11 cellular contexts compared by ENCODE assay signal in the genomic region with DNA sequence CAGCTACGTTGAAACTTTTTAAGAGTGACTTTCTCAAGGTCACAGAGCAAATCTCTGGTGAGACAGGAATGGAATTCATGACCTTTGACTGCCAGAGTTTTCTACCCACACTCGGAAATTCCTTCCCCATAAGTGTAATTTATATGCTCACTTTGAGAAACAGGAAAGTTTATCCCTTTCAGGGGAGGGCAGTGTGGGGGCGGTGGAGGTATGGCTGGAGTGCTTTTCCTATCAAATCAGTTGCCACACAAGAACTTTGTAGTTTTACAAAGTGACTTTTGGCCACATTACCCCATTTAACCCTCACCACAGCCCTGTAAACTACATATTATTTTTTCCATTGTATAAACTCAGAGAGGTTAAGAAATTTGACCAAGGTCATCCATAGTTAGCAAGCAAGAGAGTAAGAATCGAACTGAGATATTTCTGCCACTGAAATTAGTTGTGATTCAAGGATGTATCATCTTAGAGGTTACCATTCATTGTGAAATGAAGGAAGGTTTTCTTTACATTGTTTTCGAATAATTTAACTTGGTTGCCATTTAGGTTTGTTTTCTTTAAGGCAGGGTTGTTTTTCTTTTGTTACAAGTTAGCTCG. TPM values are rescaled to one million over a fixed set of nuclear protein-coding genes. Genes with fewer than 3 reads are reported as not detected.
DNase-seq lines count a peak whose midpoint lies in the region; ATAC-seq, FAIRE-seq and TF ChIP-seq lines count a peak whose summit lies in the region.
"Had no signal": no experiment of that assay in that cellular context is flagged by ENCODE, and none has a peak within 500 bp of the region (broad histone marks: within the 10 kb centered on the region; RNA-seq: fewer than 3 reads in every experiment).

No MANE protein-coding gene starts in this region.

- no peaks in the 10 kb centered on the region for H3K9me1 ChIP-seq in endothelial cell of umbilical vein (replicated peaks; ENCODE audit: control insufficient read depth, extremely low read depth, insufficient read depth, low read length)

- FAIRE-seq in endothelial cell of umbilical vein (lab: Jason Lieb, UNC) = peak; percentile 68

- H3K4me2 ChIP-seq in endothelial cell of umbilical vein (ENCODE audit: insufficient read depth, low read length) = peak overlapping the region; percentile 56
- H3K4me2 ChIP-seq in smooth muscle cell = peak overlapping the region; percentile 28

- POLR2A ChIA-PET in endothelial cell of umbilical vein (lab: Charles Lee) = no interaction called here

- no peak for TF ChIP-seq POLR2A in endothelial cell of umbilical vein (IDR thresholded peaks at IDR 0.05; ENCODE audit: low read depth, low read length)

- no peak for TF ChIP-seq CTCF in endothelial cell of umbilical vein (IDR thresholded peaks at IDR 0.05; ENCODE audit: extremely low read depth in 1 of 2, insufficient read depth in 1 of 2, low read depth in 1 of 2, low read length in 2 of 2)
- TF ChIP-seq CTCF in smooth muscle cell (IDR thresholded peaks at IDR 0.05; ENCODE audit: borderline replicate concordance, insufficient read depth, poor library complexity, severe bottlenecking) = no peak

- H3K27me3 ChIP-seq in endothelial cell of umbilical vein (ENCODE audit: control insufficient read depth in 2 of 2, insufficient read depth in 2 of 2, low read length in 2 of 2) (no peaks in the 10 kb centered on the region), smooth muscle cell (ENCODE audit: low read depth) (no peaks in the 10 kb centered on the region)

- H3K27ac ChIP-seq in endothelial cell of umbilical vein (ENCODE audit: insufficient read depth, low read depth, low read length) (peak overlapping the region; percentile 50), smooth muscle cell (ENCODE audit: low read depth) (peak overlapping the region; percentile 20)

- peak; percentile 17 for DNase-seq in activated T-cell treated with anti-CD3 and anti-CD28 coated beads for 48 hours (ENCODE audit: low read depth)
- no peak for DNase-seq in activated T-cell treated with anti-CD3 and anti-CD28 coated beads for 4 hours
- peak; percentile 36 for DNase-seq in SK-MEL-5 (ENCODE audit: low read depth, low spot score)
- DNase-seq in endothelial cell of umbilical vein (ENCODE audit: low read depth, low spot score) = peak; percentile 80
- no peak for DNase-seq in smooth muscle cell (lab: John Stamatoyannopoulos, UW; ENCODE audit: unreplicated experiment)
- DNase-seq in NCI-H774 (lab: John Stamatoyannopoulos, UW) = no peak
- no peak for DNase-seq in NCI-H82 (lab: John Stamatoyannopoulos, UW)
- DNase-seq: mucosa of descending colon; NCI-H1417 treated with DMSO at 0.1 percent for 48 hours; stimulated activated CD4-positive, alpha-beta T cell treated with anti-CD3 and anti-CD28 coated beads, Interleukin-4, amount 100 ng/mL, for 4 hours had no signal

- H3K9me3 ChIP-seq in endothelial cell of umbilical vein (replicated peaks; ENCODE audit: control insufficient read depth, insufficient read depth, low read length) = no peaks in the 10 kb centered on the region
- H3K9me3 ChIP-seq in smooth muscle cell (replicated peaks; ENCODE audit: low read depth) = no peaks in the 10 kb centered on the region
- H3K9me3 ChIP-seq: mucosa of descending colon had no signal

- peaks cover 1% of the 10 kb centered on the region for H3F3A ChIP-seq in smooth muscle cell (ENCODE audit: low read depth)

- in situ Hi-C loops in SK-MEL-5 (cut with HindIII; ENCODE audit: low pct_unique_long_range_greater_than_20kb, low sequenced_read_pairs) = no loop called here

- no peak for ATAC-seq in GM18870 (IDR thresholded peaks at IDR 0.05; ENCODE audit: unreplicated experiment)
- ATAC-seq: mucosa of descending colon had no signal

- H3K36me3 ChIP-seq in endothelial cell of umbilical vein (ENCODE audit: control insufficient read depth in 2 of 2, extremely low read depth in 1 of 2, insufficient read depth in 2 of 2, low read length in 2 of 2) (no peaks in the 10 kb centered on the region), smooth muscle cell (ENCODE audit: low read depth) (no peaks in the 10 kb centered on the region)

- peak overlapping the region in 1 of 3 experiments; percentile 48 for H3K4me3 ChIP-seq in endothelial cell of umbilical vein (replicated peaks in 1 of 3; ENCODE audit: insufficient read depth in 1 of 3, low read depth in 1 of 3, low read length in 3 of 3)
- no peak overlapping the region for H3K4me3 ChIP-seq in smooth muscle cell
- H3K4me3 ChIP-seq: mucosa of descending colon had no signal

- dilution Hi-C loops in endothelial cell of umbilical vein (cut with MboI; ENCODE audit: extremely low pct_ligation_motif_present, low sequenced_read_pairs) = no loop called here

- no TSS peak for BruUV-seq in endothelial cell of umbilical vein (replicated peaks; lab: Mats Ljungman, UMichigan)

- peaks cover 5% of the 10 kb centered on the region for H4K20me1 ChIP-seq in endothelial cell of umbilical vein (replicated peaks; ENCODE audit: control insufficient read depth, extremely low read depth, insufficient read depth, low read length)
- H4K20me1 ChIP-seq in smooth muscle cell (ENCODE audit: low read depth) = peaks cover 16% of the 10 kb centered on the region

- H3K4me1 ChIP-seq in endothelial cell of umbilical vein (ENCODE audit: control insufficient read depth, extremely low read depth, insufficient read depth, low read length) (peaks cover 32% of the 10 kb centered on the region), smooth muscle cell (ENCODE audit: low read depth) (peaks cover 17% of the 10 kb centered on the region)

- intact Hi-C loops in endothelial cell of umbilical vein (cut with micrococcal nuclease) = loop anchor here (1.0 kb wide), 1 partner anchor 10 kb away; no protein-coding TSS in a partner anchor

- H3K9ac ChIP-seq in endothelial cell of umbilical vein (replicated peaks; ENCODE audit: extremely low read depth, insufficient read depth, low read length) (peak overlapping the region; percentile 13), smooth muscle cell (ENCODE audit: low read depth) (no peak overlapping the region)

- H3K79me2 ChIP-seq in endothelial cell of umbilical vein (ENCODE audit: control insufficient read depth, insufficient read depth, low read length) = peaks cover 91% of the 10 kb centered on the region
- peaks cover 44% of the 10 kb centered on the region for H3K79me2 ChIP-seq in smooth muscle cell (ENCODE audit: low read depth)

- CTCF ChIA-PET in endothelial cell of umbilical vein (lab: Charles Lee) = interaction anchor here (0.6 to 1.3 kb wide), 4 partner anchors 13 to 292 kb away, joined by 3 read pairs; no protein-coding TSS in a partner anchor

- H2AFZ ChIP-seq in endothelial cell of umbilical vein (ENCODE audit: low read depth, low read length) (no peak overlapping the region), smooth muscle cell (ENCODE audit: low read depth) (no peak overlapping the region)

- WGBS in smooth muscle cell (ENCODE audit: low lambda C conversion rate) = 54% methylated on average over 6 of the region's 6 CpGs

TF ChIP-seq in endothelial cell of umbilical vein, 7 proteins besides CTCF, POLR2A, EP300 and RAD21:
- TF ChIP-seq, protein P1, sequence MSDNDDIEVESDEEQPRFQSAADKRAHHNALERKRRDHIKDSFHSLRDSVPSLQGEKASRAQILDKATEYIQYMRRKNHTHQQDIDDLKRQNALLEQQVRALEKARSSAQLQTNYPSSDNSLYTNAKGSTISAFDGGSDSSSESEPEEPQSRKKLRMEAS (IDR thresholded peaks at IDR 0.05; ENCODE audit: insufficient read depth, insufficient read length) = no peak
- TF ChIP-seq POLR2AphosphoS5 (IDR thresholded peaks at IDR 0.05; ENCODE audit: insufficient read depth, low read depth, low read length) (peak; percentile 35), JUN (IDR thresholded peaks at IDR 0.05; ENCODE audit: borderline replicate concordance, insufficient read depth, insufficient read length, low read depth) (no peak), GATA2 (IDR thresholded peaks at IDR 0.05; ENCODE audit: insufficient read depth, insufficient read length, low read depth, low read length) (peak; percentile 34), MYC (IDR thresholded peaks at IDR 0.05; ENCODE audit: low read depth, low read length) (no peak), FOS (IDR thresholded peaks at IDR 0.05; ENCODE audit: borderline replicate concordance, insufficient read depth, low read length) (peak; percentile 2), EZH2 (IDR thresholded peaks at IDR 0.05; ENCODE audit: borderline replicate concordance, low read depth, low read length, severe bottlenecking) (no peak)
TF ChIP-seq in endothelial cell of umbilical vein: peak in this region for 3.

RNA-seq across cellular contexts. Expression of a gene that starts 5.9 kb away (rescaled TPM):
- 9.8 and 10.7 TPM in 2 replicates for total RNA-seq in SK-MEL-5 (2014; rRNA removed; shearing (Covaris generic))
- 4.2 and 6.0 TPM in 2 replicates for polyA plus RNA-seq in SK-MEL-5 (2015; cell fraction: cytosol; rRNA removed)
- 9.3 and 14.5 TPM in 2 replicates for polyA plus RNA-seq in SK-MEL-5 (2015; cell fraction: nucleus; rRNA removed)
- total RNA-seq in endothelial cell of umbilical vein (25.9 and 26.0 TPM in 2 replicates), smooth muscle cell (14.6 and 17.5 TPM in 2 replicates)
- polyA plus RNA-seq in endothelial cell of umbilical vein (16.0 and 18.3 TPM in 2 replicates), smooth muscle cell (1.3 and 5.0 TPM in 2 replicates)
- 7.0 and 8.9 TPM in 2 replicates for polyA plus RNA-seq in endothelial cell of umbilical vein (2011; cell fraction: cytosol; rRNA removed)
- 31.3 and 31.9 TPM in 2 replicates for polyA plus RNA-seq in endothelial cell of umbilical vein (2011; cell fraction: nucleus; rRNA removed)
- 10.1 and 11.2 TPM in 2 replicates for polyA plus RNA-seq in endothelial cell of umbilical vein (2012)
- 161 and 176 TPM in 2 replicates for polyA minus RNA-seq in endothelial cell of umbilical vein
- 6.3 TPM for polyA minus RNA-seq in endothelial cell of umbilical vein (2011; cell fraction: cytosol; rRNA and poly(A)+ RNA removed)
- polyA minus RNA-seq in endothelial cell of umbilical vein (2011; cell fraction: nucleus; rRNA and poly(A)+ RNA removed) = 179 and 248 TPM in 2 replicates

Comparison
In these comparisons a context has a peak if more than half of its experiments do, and no peak if none do; other contexts are left out.
1. DNase-seq: peak in activated T-cell treated with anti-CD3 and anti-CD28 coated beads for 48 hours (single experiment), SK-MEL-5 (single experiment) and endothelial cell of umbilical vein (single experiment); none in activated T-cell treated with anti-CD3 and anti-CD28 coated beads for 4 hours (single experiment), smooth muscle cell (single experiment), NCI-H774 (single experiment) and NCI-H82 (single experiment).